24 cellular contexts compared by ENCODE assay signal in the genomic region with DNA sequence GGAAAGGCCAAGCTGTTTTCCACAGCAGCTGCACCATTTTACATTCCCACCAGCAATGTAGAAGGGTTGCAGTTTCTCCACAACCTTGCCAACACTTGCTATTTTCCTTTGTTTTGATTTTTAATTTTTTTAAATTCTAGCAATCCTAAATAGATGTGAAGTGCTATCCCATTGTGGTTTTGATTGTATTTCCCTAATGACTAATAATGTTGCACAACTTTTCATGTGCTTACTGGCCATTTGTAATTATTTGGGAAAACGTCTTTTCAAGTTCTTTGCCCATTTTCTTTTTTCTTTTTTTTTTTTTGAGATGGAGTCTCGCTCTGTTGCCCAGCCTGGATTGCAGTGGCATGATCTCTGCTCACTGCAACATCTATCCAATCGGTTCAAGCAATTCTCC. TPM values are rescaled to one million over a fixed set of nuclear protein-coding genes. Genes with fewer than 3 reads are reported as not detected.
"Had no signal": no experiment of that assay in that cellular context is flagged by ENCODE, and none has a peak within 500 bp of the region (broad histone marks: within the 10 kb centered on the region; RNA-seq: fewer than 3 reads in every experiment).

No MANE protein-coding gene starts in this region.

- H3K27me3 ChIP-seq: body of pancreas, hepatocyte, transverse colon had no signal

- H3K4me3 ChIP-seq: body of pancreas, hepatocyte, left ventricle myocardium inferior, transverse colon had no signal

- H3K9me3 ChIP-seq: body of pancreas, left ventricle myocardium inferior, transverse colon had no signal

- H3K4me2 ChIP-seq: hepatocyte had no signal

- H3K27ac ChIP-seq: body of pancreas, hepatocyte, left ventricle myocardium inferior, transverse colon had no signal

- ATAC-seq: activated naive CD8-positive, alpha-beta T cell treated with anti-CD3 and anti-CD28 coated beads, Interleukin-2, amount 50 U/mL, for 24 hours; activated T-cell treated with anti-CD3 and anti-CD28 coated beads, Interleukin-2, amount 50 U/mL, for 72 hours; body of pancreas; natural killer cell; stimulated activated naive B cell treated with anti-CD40 and anti-IgM and Interleukin-4, amounts not matched to agents 10 μg/mL and 1 μg/mL and 100 μg/mL, for 72 hours had no signal

- H2AFZ ChIP-seq: hepatocyte had no signal

- DNase-seq: activated B cell treated with CpG ODN at 0.5 μM for 24 hours; activated CD4-positive, alpha-beta memory T cell treated with anti-CD3 and anti-CD28 coated beads for 36 hours; activated CD4-positive, alpha-beta T cell treated with anti-CD3 and anti-CD28 coated beads for 48 hours; activated effector memory CD4-positive, alpha-beta T cell treated with anti-CD3 and anti-CD28 coated beads, Interleukin-2, amount 50 U/mL, for 16 hours; activated naive CD4-positive, alpha-beta T cell treated with anti-CD3 and anti-CD28 coated beads, Interleukin-2, amount 50 U/mL, for 16 hours; activated naive CD8-positive, alpha-beta T cell treated with anti-CD3 and anti-CD28 coated beads, Interleukin-2, amount 50 U/mL, for 24 hours; activated T-cell treated with anti-CD3 and anti-CD28 coated beads, Interleukin-2, amount 50 U/mL, for 72 hours; anterior cingulate cortex; body of pancreas; central memory CD4-positive, alpha-beta T cell; dermis blood vessel endothelial cell; effector CD8-positive, alpha-beta T cell; foreskin melanocyte; immature natural killer cell; left ventricle myocardium inferior; natural killer cell; retina; stimulated activated CD4-positive, alpha-beta T cell treated with anti-CD3 and anti-CD28 coated beads, Interleukin-2, amount 100 ng/mL, for 48 hours; stimulated activated CD8-positive, alpha-beta memory T cell treated with anti-CD3 and anti-CD28 coated beads, Interleukin-4, amount 100 ng/mL, for 48 hours; stimulated activated naive B cell treated with anti-CD40 and anti-IgM and Interleukin-4, amounts not matched to agents 10 μg/mL and 1 μg/mL and 100 μg/mL, for 72 hours; T1000; transverse colon had no signal

- H3K4me1 ChIP-seq: body of pancreas, transverse colon had no signal

- H3K79me2 ChIP-seq: hepatocyte had no signal

- FAIRE-seq: urothelium cell line had no signal

- H3K36me3 ChIP-seq: left ventricle myocardium inferior, transverse colon had no signal

RNA-seq across cellular contexts. Expression of a gene that starts 53.9 kb away (rescaled TPM):
- total RNA-seq: activated B cell treated with CpG ODN at 0.5 μM for 24 hours; activated CD4-positive, alpha-beta memory T cell treated with anti-CD3 and anti-CD28 coated beads for 36 hours had no signal
- polyA plus RNA-seq: immature natural killer cell had no signal
